ENCODE assay signal across 15 cellular contexts in genomic region chr3:8757551-8758518, GRCh38. TPM values are rescaled to one million over a fixed set of nuclear protein-coding genes. Genes with fewer than 3 reads are reported as not detected.
A peak's percentile ranks its signal among the peaks of the same experiment; 100 is the strongest.
DNase-seq lines count a peak whose midpoint lies in the region; ATAC-seq and TF ChIP-seq lines count a peak whose summit lies in the region.
"Had no signal": no experiment of that assay in that cellular context is flagged by ENCODE, and none has a peak within 500 bp of the region (broad histone marks: within the 10 kb centered on the region; RNA-seq: fewer than 3 reads in every experiment).

No MANE protein-coding gene starts in this region.

- peaks cover 44% of the 10 kb centered on the region for H3K27me3 Mint-ChIP-seq in T-helper 17 cell

- peak; percentile 61 for ATAC-seq in GM21526 (IDR thresholded peaks at IDR 0.05; ENCODE audit: low FRiP score, unreplicated experiment)
- no peak for ATAC-seq in T-helper 17 cell
- ATAC-seq: left lobe of liver had no signal

- intact Hi-C loops in posterior vena cava (cut with DNase I), result no loop called here

- no peaks in the 10 kb centered on the region for H3K4me1 Mint-ChIP-seq in T-helper 17 cell

- TF ChIP-seq CTCF in cardiac fibroblast (IDR thresholded peaks at IDR 0.05; ENCODE audit: low read depth, low read length), result no peak

- no peak overlapping the region for H3K4me3 Mint-ChIP-seq in T-helper 17 cell

- no peak overlapping the region for H3K4me3 ChIP-seq in cardiac fibroblast (replicated peaks in 1 of 2; ENCODE audit: low read depth in 2 of 2, low read length in 2 of 2)
- H3K4me3 ChIP-seq: tibial nerve had no signal

- DNase-seq in HT1080 (ENCODE audit: low read depth) (peak; percentile 75), cardiac fibroblast (ENCODE audit: low read depth in 2 of 2) (peak; percentile 23 to 64), posterior vena cava (ENCODE audit: low spot score) (peak; percentile 71), T-helper 17 cell (no peak), 8988T (no peak), germinal center (ENCODE audit: low spot score) (no peak)
- DNase-seq: amniotic stem cell; erythroblast; NCI-H1694 treated with DMSO at 0.1 percent for 48 hours; NK-92 treated with Interleukin-12 subunit alpha and Interleukin-12 subunit beta, amount 100 ng/mL, for 24 hours had no signal

- H3K36me3 Mint-ChIP-seq in T-helper 17 cell (ENCODE audit: low read depth), result no peaks in the 10 kb centered on the region

- no peak overlapping the region for H3K27ac Mint-ChIP-seq in T-helper 17 cell
- H3K27ac Mint-ChIP-seq: progenitor cell of endocrine pancreas had no signal

- H3K9me3 ChIP-seq in T-helper 17 cell (ENCODE audit: control insufficient read depth, low read length, poor library complexity, severe bottlenecking), result no peaks in the 10 kb centered on the region
- H3K9me3 ChIP-seq: tibial nerve had no signal

RNA-seq across cellular contexts. Expression of gene OXTR, which starts 11.6 kb away (rescaled TPM):
- total RNA-seq in HT1080 (2014; rRNA removed; shearing (Covaris generic)), result 1.5 and 2.6 TPM in 2 replicates
- polyA plus RNA-seq in HT1080 (2015; cell fraction: cytosol; rRNA removed), result 1.5 and 2.3 TPM in 2 replicates
- polyA plus RNA-seq in HT1080 (2015; cell fraction: nucleus; rRNA removed), result 3.2 and 4.1 TPM in 2 replicates
- total RNA-seq in posterior vena cava, result 1 to 10 TPM; 1.1 to 3.4 TPM
- under 1 TPM in 1 of 2 donors, not detected in 1; 0.44 TPM for total RNA-seq in T-helper 17 cell

RNA-seq across cellular contexts. Expression of gene CAV3, which starts 24.2 kb away (rescaled TPM):
- total RNA-seq in HT1080 (2014; rRNA removed; shearing (Covaris generic)), result not detected in 2 replicates
- not detected in 2 replicates for polyA plus RNA-seq in HT1080 (2015; cell fraction: cytosol; rRNA removed)
- polyA plus RNA-seq in HT1080 (2015; cell fraction: nucleus; rRNA removed), result not detected in 2 replicates
- total RNA-seq in posterior vena cava (not detected), T-helper 17 cell (not detected)
- total RNA-seq: left lobe of liver; progenitor cell of endocrine pancreas; T-helper 2 cell treated with Interferon-gamma antibody and Interleukin-4, amounts not matched to agents 100 ng/mL and 5 ng/mL, for 36 hours had no signal

Comparison
In these comparisons a context has a peak if more than half of its experiments do, and no peak if none do; other contexts are left out.
1. DNase-seq: peak in HT1080 (single experiment), cardiac fibroblast (2 of 2) and posterior vena cava (single experiment); none in T-helper 17 cell (0 of 3), 8988T (single experiment) and germinal center (single experiment).